Comparison of ENCODE assay signal across 24 cellular contexts in the genomic region with DNA sequence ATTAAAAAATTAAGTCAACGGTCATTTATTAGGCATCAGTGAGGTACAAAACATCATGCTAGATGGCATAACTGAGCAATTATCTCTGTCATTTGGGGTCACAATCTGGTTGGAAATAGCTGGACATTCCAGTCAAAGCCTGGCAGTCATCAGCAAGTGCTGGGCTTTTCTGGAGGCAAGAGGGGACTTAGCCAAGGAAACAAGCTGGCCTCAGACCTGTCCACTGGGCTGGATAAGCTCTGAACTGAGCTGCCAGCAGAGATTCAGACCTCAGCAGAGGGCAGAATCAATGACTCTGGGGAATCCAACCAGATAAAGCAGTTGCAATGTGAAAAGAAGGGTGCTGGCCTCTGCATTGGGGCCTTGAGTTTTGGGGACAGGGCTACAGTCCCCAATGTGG.
"Had no signal": no experiment of that assay in that cellular context is flagged by ENCODE, and none has a peak within 500 bp of the region (broad histone marks: within the 10 kb centered on the region; RNA-seq: fewer than 3 reads in every experiment).

No MANE protein-coding gene starts in this region.

- H3K9ac ChIP-seq: parathyroid adenoma had no signal

- H3K27me3 Mint-ChIP-seq: activated naive CD8-positive, alpha-beta T cell treated with anti-CD3 and anti-CD28 coated beads, Interleukin-2, amount 10 ng/mL, durations not matched to agents 7 days and 5 days; naive B cell; T-cell had no signal

- H3K79me2 ChIP-seq: parathyroid adenoma had no signal

- ATAC-seq: activated T-cell treated with anti-CD3 and anti-CD28 coated beads, Interleukin-2, amount 50 U/mL, for 72 hours; left lung; psoas muscle; stimulated activated naive CD8-positive, alpha-beta T cell treated with anti-CD3 and anti-CD28 coated beads, Interleukin-15, Interleukin-2, amounts not matched to agents 100 U/mL and 50 U/mL, for 24 hours; T-cell had no signal

- H3K27me3 ChIP-seq: brain microvascular endothelial cell, left lung, spleen, testis, transverse colon had no signal

- H2AFZ ChIP-seq: parathyroid adenoma had no signal

- DNase-seq: activated CD4-positive, alpha-beta T cell treated with anti-CD3 and anti-CD28 coated beads for 4 hours; activated CD4-positive, alpha-beta T cell treated with anti-CD3 and anti-CD28 coated beads, Interleukin-2, amount 50 U/mL, for 4 hours; activated effector memory CD4-positive, alpha-beta T cell treated with Interleukin-2 at 50 U/mL for 16 hours; activated naive CD4-positive, alpha-beta T cell treated with Interleukin-2 at 50 U/mL for 16 hours; activated naive CD8-positive, alpha-beta T cell treated with anti-CD3 and anti-CD28 coated beads, Interleukin-2, amount 10 ng/mL, durations not matched to agents 7 days and 5 days; activated T-cell treated with anti-CD3 and anti-CD28 coated beads for 4 hours; activated T-cell treated with anti-CD3 and anti-CD28 coated beads, Interleukin-2, amount 50 U/mL, for 72 hours; brain microvascular endothelial cell; central memory CD4-positive, alpha-beta T cell; dermis blood vessel endothelial cell; effector CD4-positive, alpha-beta T cell; left lung; naive B cell; occipital lobe; psoas muscle; spleen; stimulated activated CD4-positive, alpha-beta T cell treated with anti-CD3 and anti-CD28 coated beads, Interleukin-2, amount 100 ng/mL, for 48 hours; stimulated activated naive CD8-positive, alpha-beta T cell treated with anti-CD3 and anti-CD28 coated beads, Interleukin-15, Interleukin-2, amounts not matched to agents 100 U/mL and 50 U/mL, for 24 hours; T-cell; testis; transverse colon had no signal

- H3K4me1 ChIP-seq: left lung, parathyroid adenoma, spleen, testis, transverse colon had no signal

- H3K27ac ChIP-seq: brain microvascular endothelial cell, left lung, parathyroid adenoma, psoas muscle, spleen, testis, transverse colon had no signal

- H3K4me1 Mint-ChIP-seq: activated naive CD8-positive, alpha-beta T cell treated with anti-CD3 and anti-CD28 coated beads, Interleukin-2, amount 10 ng/mL, durations not matched to agents 7 days and 5 days; naive B cell; neural crest cell had no signal

- H3K4me3 ChIP-seq: left lung, psoas muscle, spleen, testis, transverse colon had no signal

- H3K4me3 Mint-ChIP-seq: activated naive CD8-positive, alpha-beta T cell treated with anti-CD3 and anti-CD28 coated beads, Interleukin-2, amount 10 ng/mL, durations not matched to agents 7 days and 5 days; activated T-cell treated with anti-CD3 and anti-CD28 coated beads, Interleukin-2, amount 50 U/mL, for 72 hours; naive B cell; neural crest cell; T-cell; T-helper 2 cell treated with Interferon-gamma antibody and Interleukin-4, amounts not matched to agents 5 μg/mL and 100 μg/mL, for 36 hours had no signal

- H3K9me3 ChIP-seq: left lung, psoas muscle, testis, transverse colon had no signal

- H3K9me3 Mint-ChIP-seq: T-helper 2 cell treated with Interferon-gamma antibody and Interleukin-4, amounts not matched to agents 5 μg/mL and 100 μg/mL, for 36 hours had no signal

- H3K27ac Mint-ChIP-seq: activated T-cell treated with anti-CD3 and anti-CD28 coated beads, Interleukin-2, amount 50 U/mL, for 72 hours; T-helper 2 cell treated with Interferon-gamma antibody and Interleukin-4, amounts not matched to agents 5 μg/mL and 100 μg/mL, for 36 hours had no signal

- H3K36me3 ChIP-seq: brain microvascular endothelial cell, left lung, transverse colon had no signal
